ENCODE assay signal across 6 cellular contexts in the genomic region with DNA sequence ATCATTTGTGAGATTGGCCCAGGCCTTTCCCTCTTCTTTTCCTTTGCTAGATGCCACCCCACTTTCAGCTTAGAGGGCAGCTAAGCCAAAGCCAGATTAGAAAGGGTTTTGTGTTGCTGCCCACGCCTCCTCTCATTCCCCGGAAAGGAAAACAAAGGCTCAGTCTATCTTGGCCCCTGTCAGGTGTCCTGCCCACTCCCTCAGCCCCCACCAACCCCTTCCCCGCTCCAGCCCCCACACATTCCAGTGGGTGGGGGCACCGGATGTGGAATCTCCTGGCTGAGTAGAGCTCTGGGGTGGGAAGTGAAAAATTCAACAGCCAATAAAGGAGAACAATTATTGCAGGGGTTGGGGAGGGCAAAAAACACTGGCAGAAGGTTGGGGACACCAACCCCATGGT. TPM values are rescaled to one million over a fixed set of nuclear protein-coding genes. Genes with fewer than 3 reads are reported as not detected.
A peak's percentile ranks its signal among the peaks of the same experiment; 100 is the strongest.
DNase-seq lines count a peak whose midpoint lies in the region; ATAC-seq lines count a peak whose summit lies in the region.

No MANE protein-coding gene starts in this region.

- CTCF ChIA-PET in naive thymus-derived CD4-positive, alpha-beta T cell (lab: Charles Lee), result interaction anchor here (7.5 kb wide), 1 partner anchor 20 kb away, joined by 46 read pairs; no protein-coding TSS in a partner anchor

- no peaks in the 10 kb centered on the region for H3K9me2 ChIP-seq in GM23248 (ENCODE audit: insufficient read depth)

- 0 out of 2 replicates have a peak, but pooled peaks cover 4% of the 10 kb centered on the region for H3K79me2 ChIP-seq in GM23248 (ENCODE audit: insufficient read depth)

- no peak overlapping the region for H2AFZ ChIP-seq in GM23248

- ATAC-seq in naive thymus-derived CD4-positive, alpha-beta T cell, result no peak
- no peak for ATAC-seq in GM21717 (IDR thresholded peaks at IDR 0.05; ENCODE audit: unreplicated experiment)

- H3F3A ChIP-seq in GM23248 (ENCODE audit: insufficient read depth), result peaks cover 77% of the 10 kb centered on the region

- peaks cover 0 to 7% (median 0%) of the 10 kb centered on the region in 5 donors for H3K27me3 Mint-ChIP-seq in naive thymus-derived CD4-positive, alpha-beta T cell

- no peaks in the 10 kb centered on the region; the same call in 1 of the 2 replicates for H3K36me3 ChIP-seq in GM23248 (ENCODE audit: low read depth)
- peaks cover 0 to 18% (median 7%) of the 10 kb centered on the region in 3 experiments for H3K36me3 ChIP-seq in naive thymus-derived CD4-positive, alpha-beta T cell (ENCODE audit: control insufficient read depth in 2 of 3, insufficient read depth in 3 of 3, low read length in 3 of 3)

- no peaks in the 10 kb centered on the region for H3K9me3 ChIP-seq in GM23248 (ENCODE audit: low read depth)
- no peaks in the 10 kb centered on the region for H3K9me3 ChIP-seq in naive thymus-derived CD4-positive, alpha-beta T cell (ENCODE audit: control insufficient read depth in 2 of 3, low read length in 3 of 3)

- H3K36me3 Mint-ChIP-seq in naive thymus-derived CD4-positive, alpha-beta T cell, result peaks cover 0 to 2% (median 0%) of the 10 kb centered on the region in 5 donors

- peaks cover 15 to 41% (median 36%) of the 10 kb centered on the region in 7 donors for H3K4me1 Mint-ChIP-seq in naive thymus-derived CD4-positive, alpha-beta T cell

- no peaks in the 10 kb centered on the region for H3K27me3 ChIP-seq in GM23248 (replicated peaks; ENCODE audit: insufficient read depth)
- no peaks in the 10 kb centered on the region for H3K27me3 ChIP-seq in naive thymus-derived CD4-positive, alpha-beta T cell (ENCODE audit: control insufficient read depth in 2 of 2, insufficient read depth in 2 of 2, low read length in 2 of 2)

- 25% methylated on average over 4 of the region's 4 CpGs for WGBS in GM23248 (ENCODE audit: low coverage in 1 of 2, low lambda C conversion rate in 2 of 2, missing lambda C conversion rate in 2 of 2), 2 experiments

- H3K27ac ChIP-seq in GM23248, result peak overlapping the region; percentile 90
- no peak overlapping the region for H3K27ac ChIP-seq in naive thymus-derived CD4-positive, alpha-beta T cell (ENCODE audit: low read depth, low read length)

- peak overlapping the region; percentile 85 for H3K4me3 ChIP-seq in GM23248
- H3K4me3 ChIP-seq in naive thymus-derived CD4-positive, alpha-beta T cell (ENCODE audit: low read length), result no peak overlapping the region

- intact Hi-C loops in naive thymus-derived CD4-positive, alpha-beta T cell (cut with micrococcal nuclease), result loop anchor here in 1 of 2 donors (5.0 kb wide), 1 partner anchor 969 kb away; a partner anchor contains a TSS

- peak overlapping the region; percentile 15; the same call in 1 of the 2 replicates for H3K9ac ChIP-seq in GM23248

- peak overlapping the region; percentile 78 for H3K4me2 ChIP-seq in GM23248 (ENCODE audit: unreplicated experiment)

- H3K27ac Mint-ChIP-seq in naive thymus-derived CD4-positive, alpha-beta T cell, result peak overlapping the region in 2 of 9 donors; percentile 24 to 31

- peaks cover 0 to 7% (median 0%) of the 10 kb centered on the region in 11 donors for H3K9me3 Mint-ChIP-seq in naive thymus-derived CD4-positive, alpha-beta T cell

- H3K4me3 Mint-ChIP-seq in naive thymus-derived CD4-positive, alpha-beta T cell, result peak overlapping the region in 7 of 10 donors; percentile 27 to 98 (median 94)

- H3K4me1 ChIP-seq in GM23248 (ENCODE audit: insufficient read depth), result peaks cover 61% of the 10 kb centered on the region
- H3K4me1 ChIP-seq in naive thymus-derived CD4-positive, alpha-beta T cell (ENCODE audit: control insufficient read depth in 2 of 2, insufficient read depth in 2 of 2, low read length in 2 of 2), result peaks cover 19 to 23% of the 10 kb centered on the region in 2 donors

- no peaks in the 10 kb centered on the region for H4K20me1 ChIP-seq in GM23248 (ENCODE audit: insufficient read depth)

- in situ Hi-C loops in GM23248 (cut with MboI), result no loop called here

- POLR2A ChIA-PET in naive thymus-derived CD4-positive, alpha-beta T cell (lab: Charles Lee), result interaction anchor here (0.6 to 2.9 kb wide), 5 partner anchors 12 to 621 kb away, joined by 3 to 24 read pairs (median 4); a partner anchor contains a TSS

- no peak for DNase-seq in GM23248
- DNase-seq in amniotic epithelial cell (ENCODE audit: low read depth), result peak; percentile 31
- DNase-seq in naive thymus-derived CD4-positive, alpha-beta T cell, result no peak
- DNase-seq in NCI-H1417 treated with DMSO at 0.1 percent for 48 hours (lab: John Stamatoyannopoulos, UW), result no peak
- no peak for DNase-seq in stimulated activated CD4-positive, alpha-beta T cell treated with anti-CD3 and anti-CD28 coated beads, Interleukin-15, amount 100 ng/mL, for 24 hours

RNA-seq across cellular contexts. Expression of a gene that starts 2.2 kb away (rescaled TPM):
- total RNA-seq in GM23248 (2014; rRNA removed; shearing (Covaris generic)), result 15.4 and 27.2 TPM in 2 replicates
- 15.6 and 17.6 TPM in 2 replicates for polyA plus RNA-seq in GM23248 (2016; fragmentation: Nextera tagmentation; extraction: Ambion mirVana)
- total RNA-seq in naive thymus-derived CD4-positive, alpha-beta T cell, result 10 to 100 TPM; 14.6 to 24.9 (median 15.9) TPM
- polyA plus RNA-seq in naive thymus-derived CD4-positive, alpha-beta T cell, result 1 to 10 TPM in 1 of 2 donors, under 1 TPM in 1; 0.67 to 1.3 TPM

RNA-seq across cellular contexts. Expression of a gene that starts 2.2 kb away (rescaled TPM):
- 47.6 and 110 TPM in 2 replicates for total RNA-seq in GM23248 (2014; rRNA removed; shearing (Covaris generic))
- 193 and 197 TPM in 2 replicates for polyA plus RNA-seq in GM23248 (2016; fragmentation: Nextera tagmentation; extraction: Ambion mirVana)
- 100 to 1,000 TPM in 1 of 5 experiments, 10 to 100 TPM in 4; 37.6 to 112 (median 71.5) TPM for total RNA-seq in naive thymus-derived CD4-positive, alpha-beta T cell
- polyA plus RNA-seq in naive thymus-derived CD4-positive, alpha-beta T cell, result 100 to 1,000 TPM in 1 of 2 donors, 10 to 100 TPM in 1; 83.5 to 102 TPM

RNA-seq across cellular contexts. Expression of a gene that starts 10.3 kb away (rescaled TPM):
- 6.6 and 7.2 TPM in 2 replicates for total RNA-seq in GM23248 (2014; rRNA removed; shearing (Covaris generic))
- polyA plus RNA-seq in GM23248 (2016; fragmentation: Nextera tagmentation; extraction: Ambion mirVana), result 2.0 and 2.1 TPM in 2 replicates
- total RNA-seq in naive thymus-derived CD4-positive, alpha-beta T cell, result 1 to 10 TPM; 1.4 to 4.6 (median 3.6) TPM
- polyA plus RNA-seq in naive thymus-derived CD4-positive, alpha-beta T cell, result not detected

RNA-seq across cellular contexts. Expression of a gene that starts 10.8 kb away (rescaled TPM):
- total RNA-seq in GM23248 (2014; rRNA removed; shearing (Covaris generic)), result 1,521 and 1,535 TPM in 2 replicates
- 3,562 and 3,671 TPM in 2 replicates for polyA plus RNA-seq in GM23248 (2016; fragmentation: Nextera tagmentation; extraction: Ambion mirVana)
- total RNA-seq in naive thymus-derived CD4-positive, alpha-beta T cell, result 100 to 1,000 TPM in 2 of 5 experiments, 10 to 100 TPM in 3; 43.2 to 216 (median 54.3) TPM
- 10 to 100 TPM; 68.7 to 69.8 TPM for polyA plus RNA-seq in naive thymus-derived CD4-positive, alpha-beta T cell

RNA-seq across cellular contexts. Expression of a gene that starts 24.9 kb away (rescaled TPM):
- 2.1 and 9.9 TPM in 2 replicates for total RNA-seq in GM23248 (2014; rRNA removed; shearing (Covaris generic))
- 0.56 and 0.67 TPM in 2 replicates for polyA plus RNA-seq in GM23248 (2016; fragmentation: Nextera tagmentation; extraction: Ambion mirVana)
- 10 to 100 TPM in 3 of 5 experiments, 1 to 10 TPM in 2; 6.6 to 16.2 (median 12.0) TPM for total RNA-seq in naive thymus-derived CD4-positive, alpha-beta T cell
- under 1 TPM; 0.79 TPM for polyA plus RNA-seq in naive thymus-derived CD4-positive, alpha-beta T cell
